1 cellular context compared by ENCODE assay signal in genomic region chr10:114271014-114271778, GRCh38.
TF ChIP-seq lines count a peak whose summit lies in the region.

No MANE protein-coding gene starts in this region.

TF ChIP-seq in HCT116, 20 proteins besides CTCF, POLR2A, EP300 and RAD21:
- TF ChIP-seq ATF3 (IDR thresholded peaks at IDR 0.05), result 0 out of 2 replicates have a peak, but pooled peaks have one; percentile 17
- peak; percentile 25 for TF ChIP-seq TCF7L2 (IDR thresholded peaks at IDR 0.05; ENCODE audit: borderline replicate concordance, extremely low read depth, insufficient read depth, insufficient read length)
- no peak for TF ChIP-seq SIN3A (IDR thresholded peaks at IDR 0.05; ENCODE audit: low read depth)
- no peak for TF ChIP-seq ZNF274 (IDR thresholded peaks at IDR 0.05; ENCODE audit: low read depth, low read length)
